In genomic region chr18:13558132-13558531, GRCh38 we compare ENCODE assay signal across 8 cellular contexts.
DNase-seq lines count a peak whose midpoint lies in the region; ATAC-seq and TF ChIP-seq lines count a peak whose summit lies in the region.

No MANE protein-coding gene starts in this region.

- H3K4me3 Mint-ChIP-seq in nephron, result no peak overlapping the region

- TF ChIP-seq CTCF in NB4 (IDR thresholded peaks at IDR 0.05; ENCODE audit: low read depth, low read length) (peak; percentile 71), nephron (IDR thresholded peaks at IDR 0.05; ENCODE audit: unreplicated experiment in 3 of 3) (peak; percentile 61 to 72 (median 63))

- in situ Hi-C loops in HAP-1 (cut with MboI; ENCODE audit: low sequenced_read_pairs), result loop anchor here (25.0 kb wide), 1 partner anchor 529 kb away; no protein-coding TSS in a partner anchor

- H3K36me3 ChIP-seq in HAP-1 (replicated peaks) (no peaks in the 10 kb centered on the region), aorta (ENCODE audit: control insufficient read depth in 1 of 2, insufficient read depth in 2 of 2, low read length in 1 of 2) (no peaks in the 10 kb centered on the region)

- WGBS in aorta, 2 donors, result 4 to 6% methylated on average over 5 of the region's 5 CpGs

- TF ChIP-seq POLR2A in NB4 (IDR thresholded peaks at IDR 0.05; ENCODE audit: extremely low read depth, insufficient read length), result no peak

- intact Hi-C loops in aorta (cut with DNase I), result loop anchor here in 1 of 2 donors (10.0 kb wide), 1 partner anchor 57 kb away; no protein-coding TSS in a partner anchor

- no peak overlapping the region for H3K27ac Mint-ChIP-seq in nephron

- H3K9me3 ChIP-seq in HAP-1, result no peaks in the 10 kb centered on the region
- H3K9me3 ChIP-seq in aorta (ENCODE audit: control insufficient read depth, low read length), result no peaks in the 10 kb centered on the region

- peak; percentile 38 for DNase-seq in NCI-H1105 treated with DMSO at 0.1 percent for 48 hours (lab: John Stamatoyannopoulos, UW)
- DNase-seq in NCI-H1105 (lab: John Stamatoyannopoulos, UW), result no peak
- peak; percentile 21 to 52 for DNase-seq in HAP-1 (ENCODE audit: low spot score in 2 of 2)
- DNase-seq in NB4 (ENCODE audit: low read depth), result peak; percentile 79
- peak; percentile 48 for DNase-seq in activated CD4-positive, alpha-beta T cell treated with anti-CD3 and anti-CD28 coated beads for 48 hours
- DNase-seq in fibroblast of gingiva (ENCODE audit: low read depth), result peak; percentile 25
- DNase-seq in aorta, result no peak

- H3K27me3 ChIP-seq in HAP-1 (ENCODE audit: low read depth), result peaks cover 13% of the 10 kb centered on the region
- no peaks in the 10 kb centered on the region for H3K27me3 ChIP-seq in aorta (ENCODE audit: control insufficient read depth in 1 of 2, insufficient read depth in 2 of 2, low read length in 1 of 2)

- no peaks in the 10 kb centered on the region for H3K36me3 Mint-ChIP-seq in nephron (ENCODE audit: low read depth)

- peaks cover 6% of the 10 kb centered on the region for H3K27me3 Mint-ChIP-seq in nephron (ENCODE audit: low read depth)

- no peaks in the 10 kb centered on the region for H3K9me3 Mint-ChIP-seq in nephron

- H3K27ac ChIP-seq in aorta (ENCODE audit: low read depth in 1 of 2, low read length in 2 of 2), result no peak overlapping the region

- H3K4me1 ChIP-seq in HAP-1 (no peaks in the 10 kb centered on the region), aorta (ENCODE audit: control insufficient read depth in 1 of 2, insufficient read depth in 2 of 2, low read length in 2 of 2) (no peaks in the 10 kb centered on the region)

- peaks cover 16% of the 10 kb centered on the region for H3K4me1 Mint-ChIP-seq in nephron

- H3K4me3 ChIP-seq in HAP-1 (no peak overlapping the region), NB4 (ENCODE audit: low read depth, low read length) (no peak overlapping the region), aorta (ENCODE audit: low read length in 2 of 2) (no peak overlapping the region)

- ATAC-seq in aorta (ENCODE audit: low FRiP score), result no peak

Comparison
In these comparisons a context has a peak if more than half of its experiments do, and no peak if none do; other contexts are left out.
1. DNase-seq: peak in NCI-H1105 treated with DMSO at 0.1 percent for 48 hours (single experiment), HAP-1 (2 of 2), NB4 (single experiment), activated CD4-positive, alpha-beta T cell treated with anti-CD3 and anti-CD28 coated beads for 48 hours (single experiment) and fibroblast of gingiva (single experiment); none in NCI-H1105 (single experiment) and aorta (0 of 2).